In genomic region chr1:27656157-27656893, GRCh38 we compare ENCODE assay signal across 8 cellular contexts. TPM values are rescaled to one million over a fixed set of nuclear protein-coding genes. Genes with fewer than 3 reads are reported as not detected.
DNase-seq lines count a peak whose midpoint lies in the region; ATAC-seq and TF ChIP-seq lines count a peak whose summit lies in the region.

No MANE protein-coding gene starts in this region.

- no peaks in the 10 kb centered on the region for H3K36me3 ChIP-seq in right atrium auricular region
- no peaks in the 10 kb centered on the region for H3K36me3 ChIP-seq in aorta (ENCODE audit: control insufficient read depth in 1 of 2, insufficient read depth in 2 of 2, low read length in 1 of 2)

- DNase-seq in Right ventricle myocardium inferior (ENCODE audit: missing footprints) (peak; percentile 78), cardiac septum (ENCODE audit: low spot score) (no peak), UCSD-AML1 (lab: John Stamatoyannopoulos, UW; ENCODE audit: unreplicated experiment) (peak; percentile 45), right atrium auricular region (ENCODE audit: low spot score) (peak; percentile 90), aorta (peak; percentile 85 to 87), GOT3 (lab: John Stamatoyannopoulos, UW) (no peak)
- no peak for DNase-seq in activated CD4-positive, alpha-beta T cell treated with anti-CD3 and anti-CD28 coated beads, Interleukin-2, amount 50 U/mL, for 48 hours

- peak overlapping the region; percentile 84 to 89 for H3K27ac ChIP-seq in right atrium auricular region
- no peak overlapping the region for H3K27ac ChIP-seq in aorta (ENCODE audit: low read depth in 1 of 2, low read length in 2 of 2)

- H3K4me1 ChIP-seq in right atrium auricular region (peaks cover 0 to 50% of the 10 kb centered on the region in 2 donors), aorta (ENCODE audit: control insufficient read depth in 1 of 2, insufficient read depth in 2 of 2, low read length in 2 of 2) (no peaks in the 10 kb centered on the region)

- intact Hi-C loops in Right ventricle myocardium inferior (cut with DNase I) (no loop called here), cardiac septum (cut with DNase I) (no loop called here), aorta (cut with DNase I) (no loop called here)

- H3K9me3 ChIP-seq in right atrium auricular region, result no peaks in the 10 kb centered on the region
- no peaks in the 10 kb centered on the region for H3K9me3 ChIP-seq in aorta (ENCODE audit: control insufficient read depth, low read length)

- H3K4me3 ChIP-seq in right atrium auricular region (no peak overlapping the region), aorta (ENCODE audit: low read length in 2 of 2) (no peak overlapping the region)

- WGBS in aorta, 2 donors, result 85 to 88% methylated on average over 7 of the region's 7 CpGs

- H3K27me3 ChIP-seq in right atrium auricular region, result no peaks in the 10 kb centered on the region
- H3K27me3 ChIP-seq in aorta (ENCODE audit: control insufficient read depth in 1 of 2, insufficient read depth in 2 of 2, low read length in 1 of 2), result no peaks in the 10 kb centered on the region

- ATAC-seq in Right ventricle myocardium inferior (peak; percentile 58), aorta (ENCODE audit: low FRiP score) (no peak), GM19351 (IDR thresholded peaks at IDR 0.05; ENCODE audit: unreplicated experiment) (no peak)

- TF ChIP-seq CTCF in right atrium auricular region (IDR thresholded peaks at IDR 0.05), result no peak

RNA-seq across cellular contexts. Expression of gene IFI6, which starts 15.7 kb away (rescaled TPM):
- total RNA-seq in Right ventricle myocardium inferior (34.6 TPM), cardiac septum (32.4 TPM), right atrium auricular region (10 to 100 TPM; 40.2 to 43.3 TPM), aorta (100 to 1,000 TPM; 116 to 143 TPM)
- polyA plus RNA-seq in aorta, result 100 to 1,000 TPM in 1 of 2 donors, 10 to 100 TPM in 1; 85.3 to 170 TPM

RNA-seq across cellular contexts. Expression of gene FGR, which starts 21.3 kb away (rescaled TPM):
- 5.1 TPM for total RNA-seq in Right ventricle myocardium inferior
- total RNA-seq in cardiac septum, result 3.8 TPM
- 10 to 100 TPM in 1 of 2 donors, 1 to 10 TPM in 1; 5.7 to 19.8 TPM for total RNA-seq in right atrium auricular region
- 10 to 100 TPM; 12.1 to 21.7 TPM for total RNA-seq in aorta
- polyA plus RNA-seq in aorta, result 10 to 100 TPM in 1 of 2 donors, 1 to 10 TPM in 1; 2.8 to 12.1 TPM

RNA-seq across cellular contexts. Expression of gene AHDC1, which starts 52.4 kb away (rescaled TPM):
- total RNA-seq in Right ventricle myocardium inferior (51.2 TPM), cardiac septum (57.7 TPM), right atrium auricular region (10 to 100 TPM; 23.5 to 35.0 TPM), aorta (10 to 100 TPM; 63.5 to 89.1 TPM)
- polyA plus RNA-seq in aorta, result 10 to 100 TPM in 1 of 2 donors, 1 to 10 TPM in 1; 7.8 to 23.9 TPM

Comparison
In these comparisons a context has a peak if more than half of its experiments do, and no peak if none do; other contexts are left out.
1. DNase-seq: peak in Right ventricle myocardium inferior (single experiment), UCSD-AML1 (single experiment), right atrium auricular region (single experiment) and aorta (2 of 2); none in cardiac septum (single experiment), GOT3 (single experiment) and activated CD4-positive, alpha-beta T cell treated with anti-CD3 and anti-CD28 coated beads, Interleukin-2, amount 50 U/mL, for 48 hours (0 of 2).
2. H3K27ac ChIP-seq: peak in right atrium auricular region (2 of 2); none in aorta (0 of 2).